18 cellular contexts compared by ENCODE assay signal in genomic region chr19:27654266-27654990, GRCh38.
DNase-seq lines count a peak whose midpoint lies in the region; ATAC-seq and TF ChIP-seq lines count a peak whose summit lies in the region.
"Had no signal": no experiment of that assay in that cellular context is flagged by ENCODE, and none has a peak within 500 bp of the region (broad histone marks: within the 10 kb centered on the region; RNA-seq: fewer than 3 reads in every experiment).

No MANE protein-coding gene starts in this region.

- H3K27me3 Mint-ChIP-seq in activated CD8-positive, alpha-beta memory T cell treated with anti-CD3 and anti-CD28 coated beads, Interleukin-2, amount 10 ng/mL, durations not matched to agents 7 days and 5 days: no peaks in the 10 kb centered on the region
- no peaks in the 10 kb centered on the region for H3K27me3 Mint-ChIP-seq in osteocyte (ENCODE audit: unreplicated experiment)

- no peak for ATAC-seq in activated CD8-positive, alpha-beta memory T cell treated with anti-CD3 and anti-CD28 coated beads, Interleukin-2, amount 10 ng/mL, durations not matched to agents 7 days and 5 days
- ATAC-seq in GM21737 (IDR thresholded peaks at IDR 0.05; ENCODE audit: unreplicated experiment): no peak
- ATAC-seq: GM23338 had no signal

- TF ChIP-seq CTCF in osteocyte (IDR thresholded peaks at IDR 0.05): no peak

- no peak overlapping the region for H3K27ac Mint-ChIP-seq in activated CD8-positive, alpha-beta memory T cell treated with anti-CD3 and anti-CD28 coated beads, Interleukin-2, amount 10 ng/mL, durations not matched to agents 7 days and 5 days
- H3K27ac Mint-ChIP-seq in osteocyte (ENCODE audit: unreplicated experiment): no peak overlapping the region
- H3K27ac Mint-ChIP-seq: GM23338, H9 had no signal

- no peak overlapping the region for H3K4me3 Mint-ChIP-seq in activated CD8-positive, alpha-beta memory T cell treated with anti-CD3 and anti-CD28 coated beads, Interleukin-2, amount 10 ng/mL, durations not matched to agents 7 days and 5 days
- H3K4me3 Mint-ChIP-seq in osteocyte (ENCODE audit: unreplicated experiment): no peak overlapping the region
- H3K4me3 Mint-ChIP-seq: GM23338, H9 had no signal

- peaks cover 13% of the 10 kb centered on the region for H3K9me3 Mint-ChIP-seq in activated CD8-positive, alpha-beta memory T cell treated with anti-CD3 and anti-CD28 coated beads, Interleukin-2, amount 10 ng/mL, durations not matched to agents 7 days and 5 days (ENCODE audit: low read depth)
- peaks cover 94% of the 10 kb centered on the region for H3K9me3 Mint-ChIP-seq in osteocyte (ENCODE audit: unreplicated experiment)

- no peaks in the 10 kb centered on the region for H3K36me3 Mint-ChIP-seq in activated CD8-positive, alpha-beta memory T cell treated with anti-CD3 and anti-CD28 coated beads, Interleukin-2, amount 10 ng/mL, durations not matched to agents 7 days and 5 days
- H3K36me3 Mint-ChIP-seq in osteocyte (ENCODE audit: unreplicated experiment): no peaks in the 10 kb centered on the region

- H3K4me1 Mint-ChIP-seq in activated CD8-positive, alpha-beta memory T cell treated with anti-CD3 and anti-CD28 coated beads, Interleukin-2, amount 10 ng/mL, durations not matched to agents 7 days and 5 days: no peaks in the 10 kb centered on the region
- H3K4me1 Mint-ChIP-seq in osteocyte (ENCODE audit: unreplicated experiment): no peaks in the 10 kb centered on the region
- H3K4me1 Mint-ChIP-seq: GM23338, H9 had no signal

- CTCF ChIA-PET in activated CD8-positive, alpha-beta memory T cell treated with anti-CD3 and anti-CD28 coated beads, Interleukin-2, amount 10 ng/mL, durations not matched to agents 7 days and 5 days (lab: Charles Lee): no interaction called here

- peak; percentile 1 for DNase-seq in activated CD8-positive, alpha-beta memory T cell treated with anti-CD3 and anti-CD28 coated beads for 24 hours
- DNase-seq in activated CD8-positive, alpha-beta memory T cell treated with anti-CD3 and anti-CD28 coated beads, Interleukin-2, amount 10 ng/mL, durations not matched to agents 7 days and 5 days: no peak
- DNase-seq in islet precursor cell (peak; percentile 22), osteocyte (ENCODE audit: extremely low spot score, unreplicated experiment) (peak; percentile 63), activated T-cell treated with anti-CD3 and anti-CD28 coated beads for 4 hours (no peak), NCI-H524 treated with DMSO at 0.1 percent for 48 hours (lab: John Stamatoyannopoulos, UW) (no peak)
- DNase-seq: 8988T, KBM-7, MV-4-11, NCI-H1105, NCI-H1436 treated with DMSO at 0.1 percent for 48 hours, NCI-H187 treated with DMSO at 0.1 percent for 48 hours, NCI-H2171 treated with DMSO at 0.1 percent for 48 hours, NCI-H524, NCI-H774 had no signal

Comparison
In these comparisons a context has a peak if more than half of its experiments do, and no peak if none do; other contexts are left out.
1. DNase-seq: peak in activated CD8-positive, alpha-beta memory T cell treated with anti-CD3 and anti-CD28 coated beads for 24 hours (single experiment), islet precursor cell (single experiment) and osteocyte (single experiment); none in activated CD8-positive, alpha-beta memory T cell treated with anti-CD3 and anti-CD28 coated beads, Interleukin-2, amount 10 ng/mL, durations not matched to agents 7 days and 5 days (single experiment), activated T-cell treated with anti-CD3 and anti-CD28 coated beads for 4 hours (single experiment) and NCI-H524 treated with DMSO at 0.1 percent for 48 hours (single experiment).